Comparison of ENCODE assay signal across 8 cellular contexts in genomic region chr1:234862944-234863515, GRCh38.
DNase-seq lines count a peak whose midpoint lies in the region; ATAC-seq and TF ChIP-seq lines count a peak whose summit lies in the region.

No MANE protein-coding gene starts in this region.

- H2AFZ ChIP-seq in parathyroid adenoma, result peak overlapping the region; percentile 53

- no peaks in the 10 kb centered on the region for H4K20me1 ChIP-seq in BLaER1 treated with 17β-estradiol and CSF1 and Interleukin-3, amounts not matched to agents 10 nM and 100 nM

- H3K79me2 ChIP-seq in parathyroid adenoma, result no peaks in the 10 kb centered on the region

- H3K4me3 Mint-ChIP-seq in T-helper 17 cell, result no peak overlapping the region

- no peaks in the 10 kb centered on the region for H3K27me3 Mint-ChIP-seq in T-helper 17 cell

- peaks cover 0 to 21% (median 16%) of the 10 kb centered on the region in 11 experiments; a peak in 17 of 22 replicates for H3K9me3 ChIP-seq in BLaER1 treated with 17β-estradiol and CSF1 and Interleukin-3, amounts not matched to agents 10 nM and 100 nM (replicated peaks in 1 of 11)
- H3K9me3 ChIP-seq in T-helper 17 cell (ENCODE audit: control insufficient read depth, low read length, poor library complexity, severe bottlenecking), result no peaks in the 10 kb centered on the region
- H3K9me3 ChIP-seq in parathyroid adenoma (ENCODE audit: control insufficient read depth, low read length), result no peaks in the 10 kb centered on the region

- H3K27ac ChIP-seq in BLaER1 treated with 17β-estradiol and CSF1 and Interleukin-3, amounts not matched to agents 10 nM and 100 nM, result peak overlapping the region; percentile 9 to 72 (median 61); a peak in 20 of 22 replicates
- H3K27ac ChIP-seq in parathyroid adenoma, result peak overlapping the region; percentile 60

- ATAC-seq in T-helper 17 cell (no peak), HG02884 (IDR thresholded peaks at IDR 0.05; ENCODE audit: unreplicated experiment) (no peak)

- H3K27ac Mint-ChIP-seq in T-helper 17 cell, result peak overlapping the region; percentile 19

- DNase-seq in T-helper 17 cell, result no peak
- peak; percentile 89 for DNase-seq in glomerular visceral epithelial cell (ENCODE audit: extremely low spot score)
- DNase-seq in OCI-M2 (lab: John Stamatoyannopoulos, UW; ENCODE audit: unreplicated experiment), result no peak
- DNase-seq in cortex of kidney (lab: John Stamatoyannopoulos, UW), result no peak
- DNase-seq in activated CD8-positive, alpha-beta memory T cell treated with anti-CD3 and anti-CD28 coated beads, Interleukin-2, amount 50 U/mL, for 48 hours, result no peak

- peaks cover 12% of the 10 kb centered on the region for H3K4me1 Mint-ChIP-seq in T-helper 17 cell

- H3K36me3 Mint-ChIP-seq in T-helper 17 cell (ENCODE audit: low read depth), result no peaks in the 10 kb centered on the region

- H3K36me3 ChIP-seq in BLaER1 treated with 17β-estradiol and CSF1 and Interleukin-3, amounts not matched to agents 10 nM and 100 nM, result no peaks in the 10 kb centered on the region
- H3K36me3 ChIP-seq in parathyroid adenoma (ENCODE audit: control insufficient read depth, insufficient read depth, low read length), result no peaks in the 10 kb centered on the region

- peak overlapping the region in 4 of 10 experiments; percentile 8 to 24 (median 14); a peak in 6 of 20 replicates for H3K4me3 ChIP-seq in BLaER1 treated with 17β-estradiol and CSF1 and Interleukin-3, amounts not matched to agents 10 nM and 100 nM
- H3K4me3 ChIP-seq in parathyroid adenoma (ENCODE audit: low read depth, low read length), result no peak overlapping the region

- peak overlapping the region; percentile 63 to 87 (median 81) for H3K4me2 ChIP-seq in BLaER1 treated with 17β-estradiol and CSF1 and Interleukin-3, amounts not matched to agents 10 nM and 100 nM
- H3K4me2 ChIP-seq in parathyroid adenoma (ENCODE audit: low read length), result no peak overlapping the region

- H3K9ac ChIP-seq in BLaER1 treated with 17β-estradiol and CSF1 and Interleukin-3, amounts not matched to agents 10 nM and 100 nM, result peak overlapping the region; percentile 16 to 65 (median 55); a peak in 20 of 22 replicates
- H3K9ac ChIP-seq in parathyroid adenoma, result no peak overlapping the region

- peaks cover 35 to 55% (median 40%) of the 10 kb centered on the region in 10 experiments for H3K4me1 ChIP-seq in BLaER1 treated with 17β-estradiol and CSF1 and Interleukin-3, amounts not matched to agents 10 nM and 100 nM
- H3K4me1 ChIP-seq in parathyroid adenoma, result peaks cover 3% of the 10 kb centered on the region

- no peaks in the 10 kb centered on the region for H3K27me3 ChIP-seq in BLaER1 treated with 17β-estradiol and CSF1 and Interleukin-3, amounts not matched to agents 10 nM and 100 nM
- no peaks in the 10 kb centered on the region for H3K27me3 ChIP-seq in parathyroid adenoma (ENCODE audit: control insufficient read depth, insufficient read depth, low read length)

- no peak for TF ChIP-seq CTCF in parathyroid adenoma (IDR thresholded peaks at IDR 0.05)
